8 cellular contexts compared by ENCODE assay signal in the genomic region with DNA sequence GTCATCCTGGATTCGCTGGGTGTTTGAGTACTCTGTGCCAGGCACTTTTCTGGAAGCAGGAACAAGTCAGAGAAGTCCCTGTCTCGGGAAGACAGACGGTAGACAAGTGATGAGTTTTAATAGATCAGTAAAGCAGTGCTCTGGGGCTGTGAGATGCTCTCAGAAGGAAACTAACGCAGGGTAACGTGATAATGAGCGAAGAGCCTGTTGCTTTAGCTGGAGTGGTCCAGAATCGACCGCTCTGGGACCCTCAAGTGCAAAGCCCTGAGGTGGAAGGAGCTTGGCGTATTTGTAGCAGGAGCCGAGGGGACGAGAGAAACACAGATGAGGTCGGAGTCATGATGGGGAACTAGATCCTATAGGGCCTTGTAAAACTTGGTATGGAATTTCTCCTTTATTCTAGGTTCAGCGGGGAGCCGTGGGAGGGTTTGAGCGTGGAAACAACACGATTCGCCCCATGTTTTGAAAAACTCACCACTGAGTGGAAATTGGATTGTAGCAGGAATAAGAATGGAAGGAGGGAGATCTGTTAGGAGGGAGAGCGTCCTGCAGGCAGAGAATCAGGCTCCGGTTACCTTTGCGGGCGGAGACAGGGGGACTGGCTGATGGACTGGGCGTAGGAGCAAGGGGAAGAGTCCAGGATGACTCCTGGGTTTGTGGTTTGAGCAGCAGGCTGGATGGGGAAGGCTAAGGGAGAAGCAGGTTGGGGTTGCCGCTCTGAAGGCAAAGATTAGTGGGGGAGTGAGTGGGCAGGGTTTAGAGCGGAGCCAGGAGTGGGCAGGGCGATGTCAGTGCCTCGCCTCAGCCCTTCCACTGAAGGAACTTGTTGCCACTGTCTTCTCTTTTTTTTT. TPM values are rescaled to one million over a fixed set of nuclear protein-coding genes. Genes with fewer than 3 reads are reported as not detected.
A peak's percentile ranks its signal among the peaks of the same experiment; 100 is the strongest.
DNase-seq lines count a peak whose midpoint lies in the region; ATAC-seq, FAIRE-seq and TF ChIP-seq lines count a peak whose summit lies in the region.

No MANE protein-coding gene starts in this region.

- CTCF ChIA-PET in HepG2 (lab: Yijun Ruan, JAX; ENCODE audit: low intra/inter-chr PET ratio, low total read pairs), result no interaction called here

- peak overlapping the region; percentile 87 for H3K27ac ChIP-seq in HepG2 (ENCODE audit: extremely low read length, insufficient read depth, low read length)
- H3K27ac ChIP-seq in tibial artery, result peak overlapping the region; percentile 87 to 88

- H3K9ac ChIP-seq in HepG2 (ENCODE audit: insufficient read depth, low read depth, low read length), result peak overlapping the region; percentile 77

- H3K9me3 ChIP-seq in HepG2 (ENCODE audit: low read length), result no peaks in the 10 kb centered on the region
- H3K9me3 ChIP-seq in tibial artery, result no peaks in the 10 kb centered on the region

- 0 out of 4 replicates have a peak, but pooled peaks of 1 of the 2 experiments have one; percentile 4 for TF ChIP-seq POLR2A in HepG2 (IDR thresholded peaks at IDR 0.05; ENCODE audit: insufficient read depth in 1 of 2, low read depth in 2 of 2, low read length in 2 of 2)

- H3K36me3 ChIP-seq in HepG2 (replicated peaks in 1 of 2; ENCODE audit: control insufficient read depth in 1 of 2, insufficient read depth in 2 of 2, low read length in 2 of 2) (peaks cover 9 to 22% of the 10 kb centered on the region in 2 experiments), tibial artery (peaks cover 26 to 30% (median 28%) of the 10 kb centered on the region in 3 donors)

- POLR2A ChIA-PET in HepG2 (lab: Yijun Ruan, JAX), result interaction anchor here (0.5 to 1.7 kb wide), 11 partner anchors 9 to 420 kb away, joined by 3 to 12 read pairs (median 4); a partner anchor contains a TSS

- peak overlapping the region; percentile 97 for H3K4me3 ChIP-seq in Jurkat, Clone E6-1 (ENCODE audit: low read length)
- H3K4me3 ChIP-seq in HepG2 (replicated peaks in 1 of 3; ENCODE audit: insufficient read depth in 1 of 3, low read depth in 2 of 3, low read length in 3 of 3), result peak overlapping the region; percentile 70 to 78 (median 72)
- H3K4me3 ChIP-seq in tibial artery, result peak overlapping the region; percentile 63 to 92

- 12% methylated on average over 26 of the region's 26 CpGs for WGBS in HepG2 (ENCODE audit: low lambda C conversion rate)

- no peak overlapping the region for H2AFZ ChIP-seq in HepG2 (ENCODE audit: low read length)

- in situ Hi-C loops in HepG2 (cut with HindIII; ENCODE audit: extremely low pct_ligation_motif_present, low pct_unique_long_range_greater_than_20kb), result no loop called here

- H4K20me1 ChIP-seq in HepG2 (ENCODE audit: insufficient read depth, low read length), result no peaks in the 10 kb centered on the region

- H3K79me2 ChIP-seq in HepG2 (ENCODE audit: insufficient read depth, low read length), result peaks cover 29% of the 10 kb centered on the region

- H3K4me2 ChIP-seq in HepG2 (ENCODE audit: low read depth, low read length), result peak overlapping the region; percentile 97

- TF ChIP-seq CTCF in HepG2 (CRISPR knock-in tag; IDR thresholded peaks at IDR 0.05) (no peak), tibial artery (IDR thresholded peaks at IDR 0.05) (no peak)

- BruUV-seq in HepG2 (replicated peaks; lab: Mats Ljungman, UMichigan), result TSS peak; percentile 54

- intact Hi-C loops in HepG2 (cut with micrococcal nuclease; ENCODE audit: unreplicated experiment) (no loop called here), tibial artery (cut with DNase I; ENCODE audit: low total_unique reads) (no loop called here)

- DNase-seq in Daoy (ENCODE audit: low read depth) (peak; percentile 47), amniotic stem cell (lab: John Stamatoyannopoulos, UW) (peak; percentile 15), HepG2 (ENCODE audit: low spot score) (no peak), tibial artery (no peak), DMS53 (lab: John Stamatoyannopoulos, UW) (no peak), GM19240 (ENCODE audit: insufficient read length, low spot score) (no peak)
- DNase-seq in Jurkat, Clone E6-1 (ENCODE audit: low read depth, low spot score), result no peak

- TF ChIP-seq RAD21 in HepG2 (CRISPR knock-in tag; IDR thresholded peaks at IDR 0.05), result no peak

- TF ChIP-seq EP300 in HepG2 (IDR thresholded peaks at IDR 0.05; ENCODE audit: low read depth in 2 of 2, low read length in 2 of 2), result no peak
- no peak for TF ChIP-seq EP300 in HepG2 (CRISPR knock-in tag; IDR thresholded peaks at IDR 0.05; ENCODE audit: borderline replicate concordance)

- H3K4me1 ChIP-seq in HepG2 (ENCODE audit: insufficient read depth, low read length), result peaks cover 22% of the 10 kb centered on the region
- H3K4me1 ChIP-seq in tibial artery, result peaks cover 0 to 21% (median 19%) of the 10 kb centered on the region in 4 donors

- H3K27me3 ChIP-seq in HepG2 (ENCODE audit: control insufficient read depth in 1 of 2, insufficient read depth in 2 of 2, low read length in 2 of 2), result no peaks in the 10 kb centered on the region
- no peaks in the 10 kb centered on the region for H3K27me3 ChIP-seq in tibial artery

- ATAC-seq in HepG2, result peak; percentile 4
- no peak for ATAC-seq in HG03439 (IDR thresholded peaks at IDR 0.05; ENCODE audit: unreplicated experiment)

- FAIRE-seq in HepG2 (lab: Jason Lieb, UNC), result no peak

RNA-seq across cellular contexts. Expression of a gene that starts 0.8 kb away (rescaled TPM):
- 84.5 and 99.5 TPM in 2 replicates for total RNA-seq in Daoy (2014; rRNA removed; shearing (Covaris generic))
- polyA plus RNA-seq in Jurkat, Clone E6-1 (2012; ENCODE audit: insufficient read depth, insufficient read length), result 140 TPM
- total RNA-seq in HepG2 (2016; rRNA removed; fragmentation: Illumina TruSeq; extraction: Trizol), result 39.5 and 54.0 TPM in 2 replicates
- total RNA-seq in HepG2 (2016; cell fraction: cytosol; rRNA removed; fragmentation: Illumina TruSeq; extraction: Trizol; ENCODE audit: low read depth), result 15.4 and 20.6 TPM in 2 replicates
- total RNA-seq in HepG2 (2016; cell fraction: insoluble cytoplasmic fraction; rRNA removed; fragmentation: Illumina TruSeq; extraction: Trizol), result 36.3 and 68.3 TPM in 2 replicates
- 13.4 and 21.6 TPM in 2 replicates for total RNA-seq in HepG2 (2016; cell fraction: membrane; rRNA removed; fragmentation: Illumina TruSeq; extraction: Trizol)
- total RNA-seq in HepG2 (2016; cell fraction: nucleus; rRNA removed; fragmentation: Illumina TruSeq; extraction: Trizol), result 45.6 and 51.7 TPM in 2 replicates
- 17.4 and 18.6 TPM in 2 replicates for polyA plus RNA-seq in HepG2 (2011; rRNA removed)
- 8.8 and 21.4 TPM in 2 replicates for polyA plus RNA-seq in HepG2 (2011; cell fraction: cytosol; rRNA removed)
- polyA plus RNA-seq in HepG2 (2011; cell fraction: nucleus; rRNA removed), result 130 and 225 TPM in 2 replicates
- polyA plus RNA-seq in HepG2 (2012), result 15.4 and 19.9 TPM in 2 replicates
- 6.4 and 7.1 TPM in 2 replicates for polyA plus RNA-seq in HepG2 (2016; cell fraction: cytosol; fragmentation: Illumina TruSeq; extraction: Trizol; ENCODE audit: low read depth)
- polyA plus RNA-seq in HepG2 (2016; cell fraction: insoluble cytoplasmic fraction; fragmentation: Illumina TruSeq; extraction: Trizol; ENCODE audit: low read depth), result 26.1 and 31.2 TPM in 2 replicates
- polyA plus RNA-seq in HepG2 (2016; cell fraction: membrane; fragmentation: Illumina TruSeq; extraction: Trizol; ENCODE audit: low read depth), result 9.7 and 12.0 TPM in 2 replicates
- 109 and 111 TPM in 2 replicates for polyA plus RNA-seq in HepG2 (2016; cell fraction: nucleus; fragmentation: Illumina TruSeq; extraction: Trizol; ENCODE audit: insufficient read depth, low read depth)
- polyA minus RNA-seq in HepG2 (2011; rRNA and poly(A)+ RNA removed; ENCODE audit: low replicate concordance), result 74.3 and 134 TPM in 2 replicates
- 24.6 and 41.4 TPM in 2 replicates for polyA minus RNA-seq in HepG2 (2011; cell fraction: cytosol; rRNA and poly(A)+ RNA removed)
- 12.1 and 19.6 TPM in 2 replicates for polyA minus RNA-seq in HepG2 (2011; cell fraction: nucleus; rRNA and poly(A)+ RNA removed)

RNA-seq across cellular contexts. Expression of a gene that starts 8.7 kb away (rescaled TPM):
- 61.1 and 77.3 TPM in 2 replicates for total RNA-seq in Daoy (2014; rRNA removed; shearing (Covaris generic))
- polyA plus RNA-seq in Jurkat, Clone E6-1 (2012; ENCODE audit: insufficient read depth, insufficient read length), result 23.3 TPM
- 11.7 and 13.5 TPM in 2 replicates for total RNA-seq in HepG2 (2016; rRNA removed; fragmentation: Illumina TruSeq; extraction: Trizol)
- 1.7 and 2.8 TPM in 2 replicates for total RNA-seq in HepG2 (2016; cell fraction: cytosol; rRNA removed; fragmentation: Illumina TruSeq; extraction: Trizol; ENCODE audit: low read depth)
- 11.7 and 13.1 TPM in 2 replicates for total RNA-seq in HepG2 (2016; cell fraction: insoluble cytoplasmic fraction; rRNA removed; fragmentation: Illumina TruSeq; extraction: Trizol)
- total RNA-seq in HepG2 (2016; cell fraction: membrane; rRNA removed; fragmentation: Illumina TruSeq; extraction: Trizol), result 5.8 and 8.2 TPM in 2 replicates
- 7.5 and 8.1 TPM in 2 replicates for total RNA-seq in HepG2 (2016; cell fraction: nucleus; rRNA removed; fragmentation: Illumina TruSeq; extraction: Trizol)
- polyA plus RNA-seq in HepG2 (2011; rRNA removed), result 10.3 and 15.9 TPM in 2 replicates
- 10.6 and 16.6 TPM in 2 replicates for polyA plus RNA-seq in HepG2 (2011; cell fraction: cytosol; rRNA removed)
- 35.4 and 44.9 TPM in 2 replicates for polyA plus RNA-seq in HepG2 (2011; cell fraction: nucleus; rRNA removed)
- polyA plus RNA-seq in HepG2 (2012), result 8.7 and 11.8 TPM in 2 replicates
- polyA plus RNA-seq in HepG2 (2016; cell fraction: cytosol; fragmentation: Illumina TruSeq; extraction: Trizol; ENCODE audit: low read depth), result 1.6 and 2.2 TPM in 2 replicates
- 12.2 and 13.2 TPM in 2 replicates for polyA plus RNA-seq in HepG2 (2016; cell fraction: insoluble cytoplasmic fraction; fragmentation: Illumina TruSeq; extraction: Trizol; ENCODE audit: low read depth)
- 4.7 and 5.2 TPM in 2 replicates for polyA plus RNA-seq in HepG2 (2016; cell fraction: membrane; fragmentation: Illumina TruSeq; extraction: Trizol; ENCODE audit: low read depth)
- polyA plus RNA-seq in HepG2 (2016; cell fraction: nucleus; fragmentation: Illumina TruSeq; extraction: Trizol; ENCODE audit: insufficient read depth, low read depth), result 17.3 and 19.8 TPM in 2 replicates
- polyA minus RNA-seq in HepG2 (2011; rRNA and poly(A)+ RNA removed; ENCODE audit: low replicate concordance), result 20.5 and 64.7 TPM in 2 replicates
- 7.3 and 8.6 TPM in 2 replicates for polyA minus RNA-seq in HepG2 (2011; cell fraction: cytosol; rRNA and poly(A)+ RNA removed)
- polyA minus RNA-seq in HepG2 (2011; cell fraction: nucleus; rRNA and poly(A)+ RNA removed), result 14.4 and 16.1 TPM in 2 replicates

RNA-seq across cellular contexts. Expression of a gene that starts 19.5 kb away (rescaled TPM):
- total RNA-seq in Daoy (2014; rRNA removed; shearing (Covaris generic)), result not detected in 2 replicates
- polyA plus RNA-seq in Jurkat, Clone E6-1 (2012; ENCODE audit: insufficient read depth, insufficient read length), result 1.6 TPM
- not detected in 2 replicates for total RNA-seq in HepG2 (2016; rRNA removed; fragmentation: Illumina TruSeq; extraction: Trizol)
- total RNA-seq in HepG2 (2016; cell fraction: cytosol; rRNA removed; fragmentation: Illumina TruSeq; extraction: Trizol; ENCODE audit: low read depth), result not detected in 2 replicates
- total RNA-seq in HepG2 (2016; cell fraction: insoluble cytoplasmic fraction; rRNA removed; fragmentation: Illumina TruSeq; extraction: Trizol), result not detected in 2 replicates
- total RNA-seq in HepG2 (2016; cell fraction: membrane; rRNA removed; fragmentation: Illumina TruSeq; extraction: Trizol), result not detected in 2 replicates
- not detected in 2 replicates for total RNA-seq in HepG2 (2016; cell fraction: nucleus; rRNA removed; fragmentation: Illumina TruSeq; extraction: Trizol)
- polyA plus RNA-seq in HepG2 (2011; rRNA removed), result not detected in 2 replicates
- polyA plus RNA-seq in HepG2 (2011; cell fraction: cytosol; rRNA removed), result not detected in 2 replicates
- 0.10 and 0.14 TPM in 2 replicates for polyA plus RNA-seq in HepG2 (2011; cell fraction: nucleus; rRNA removed)
- 0.05 and 0.16 TPM in 2 replicates for polyA plus RNA-seq in HepG2 (2012)
- polyA plus RNA-seq in HepG2 (2016; cell fraction: cytosol; fragmentation: Illumina TruSeq; extraction: Trizol; ENCODE audit: low read depth), result not detected in 2 replicates
- polyA plus RNA-seq in HepG2 (2016; cell fraction: insoluble cytoplasmic fraction; fragmentation: Illumina TruSeq; extraction: Trizol; ENCODE audit: low read depth), result not detected in 2 replicates
- polyA plus RNA-seq in HepG2 (2016; cell fraction: membrane; fragmentation: Illumina TruSeq; extraction: Trizol; ENCODE audit: low read depth), result not detected in 2 replicates
- not detected in 2 replicates for polyA plus RNA-seq in HepG2 (2016; cell fraction: nucleus; fragmentation: Illumina TruSeq; extraction: Trizol; ENCODE audit: insufficient read depth, low read depth)
- polyA minus RNA-seq in HepG2 (2011; rRNA and poly(A)+ RNA removed; ENCODE audit: low replicate concordance), result not detected in 2 replicates
- not detected in 2 replicates for polyA minus RNA-seq in HepG2 (2011; cell fraction: cytosol; rRNA and poly(A)+ RNA removed)
- not detected in 2 replicates for polyA minus RNA-seq in HepG2 (2011; cell fraction: nucleus; rRNA and poly(A)+ RNA removed)

RNA-seq across cellular contexts. Expression of a gene that starts 33.8 kb away (rescaled TPM):
- total RNA-seq in Daoy (2014; rRNA removed; shearing (Covaris generic)), result not detected in 2 replicates
- 2.4 TPM for polyA plus RNA-seq in Jurkat, Clone E6-1 (2012; ENCODE audit: insufficient read depth, insufficient read length)
- total RNA-seq in HepG2 (2016; rRNA removed; fragmentation: Illumina TruSeq; extraction: Trizol), result 0.04 TPM in 1 of 2 replicates, not detected in the other
- total RNA-seq in HepG2 (2016; cell fraction: cytosol; rRNA removed; fragmentation: Illumina TruSeq; extraction: Trizol; ENCODE audit: low read depth), result not detected in 2 replicates
- total RNA-seq in HepG2 (2016; cell fraction: insoluble cytoplasmic fraction; rRNA removed; fragmentation: Illumina TruSeq; extraction: Trizol), result 0.13 and 0.15 TPM in 2 replicates
- total RNA-seq in HepG2 (2016; cell fraction: membrane; rRNA removed; fragmentation: Illumina TruSeq; extraction: Trizol), result not detected in 2 replicates
- not detected in 2 replicates for total RNA-seq in HepG2 (2016; cell fraction: nucleus; rRNA removed; fragmentation: Illumina TruSeq; extraction: Trizol)
- polyA plus RNA-seq in HepG2 (2011; rRNA removed), result 0.04 TPM in 1 of 2 replicates, not detected in the other
- polyA plus RNA-seq in HepG2 (2011; cell fraction: cytosol; rRNA removed), result not detected in 2 replicates
- polyA plus RNA-seq in HepG2 (2011; cell fraction: nucleus; rRNA removed), result 0.21 TPM in 1 of 2 replicates, not detected in the other
- polyA plus RNA-seq in HepG2 (2012), result not detected in 2 replicates
- 0.10 TPM in 1 of 2 replicates, not detected in the other for polyA plus RNA-seq in HepG2 (2016; cell fraction: cytosol; fragmentation: Illumina TruSeq; extraction: Trizol; ENCODE audit: low read depth)
- polyA plus RNA-seq in HepG2 (2016; cell fraction: insoluble cytoplasmic fraction; fragmentation: Illumina TruSeq; extraction: Trizol; ENCODE audit: low read depth), result not detected in 2 replicates
- 0.07 TPM in 1 of 2 replicates, not detected in the other for polyA plus RNA-seq in HepG2 (2016; cell fraction: membrane; fragmentation: Illumina TruSeq; extraction: Trizol; ENCODE audit: low read depth)
- polyA plus RNA-seq in HepG2 (2016; cell fraction: nucleus; fragmentation: Illumina TruSeq; extraction: Trizol; ENCODE audit: insufficient read depth, low read depth), result 0.53 TPM in 1 of 2 replicates, not detected in the other
- 0.51 TPM in 1 of 2 replicates, not detected in the other for polyA minus RNA-seq in HepG2 (2011; rRNA and poly(A)+ RNA removed; ENCODE audit: low replicate concordance)
- polyA minus RNA-seq in HepG2 (2011; cell fraction: cytosol; rRNA and poly(A)+ RNA removed), result not detected in 2 replicates
- polyA minus RNA-seq in HepG2 (2011; cell fraction: nucleus; rRNA and poly(A)+ RNA removed), result not detected in 2 replicates

RNA-seq across cellular contexts. Expression of a gene that starts 47.8 kb away (rescaled TPM):
- not detected in 2 replicates for total RNA-seq in Daoy (2014; rRNA removed; shearing (Covaris generic))
- not detected for polyA plus RNA-seq in Jurkat, Clone E6-1 (2012; ENCODE audit: insufficient read depth, insufficient read length)
- 0.67 TPM in 1 of 2 replicates, not detected in the other for total RNA-seq in HepG2 (2016; rRNA removed; fragmentation: Illumina TruSeq; extraction: Trizol)
- not detected in 2 replicates for total RNA-seq in HepG2 (2016; cell fraction: cytosol; rRNA removed; fragmentation: Illumina TruSeq; extraction: Trizol; ENCODE audit: low read depth)
- total RNA-seq in HepG2 (2016; cell fraction: insoluble cytoplasmic fraction; rRNA removed; fragmentation: Illumina TruSeq; extraction: Trizol), result not detected in 2 replicates
- total RNA-seq in HepG2 (2016; cell fraction: membrane; rRNA removed; fragmentation: Illumina TruSeq; extraction: Trizol), result not detected in 2 replicates
- not detected in 2 replicates for total RNA-seq in HepG2 (2016; cell fraction: nucleus; rRNA removed; fragmentation: Illumina TruSeq; extraction: Trizol)
- 0.01 TPM in 1 of 2 replicates, not detected in the other for polyA plus RNA-seq in HepG2 (2011; rRNA removed)
- polyA plus RNA-seq in HepG2 (2011; cell fraction: cytosol; rRNA removed), result 0.01 and 0.03 TPM in 2 replicates
- 0.05 and 0.24 TPM in 2 replicates for polyA plus RNA-seq in HepG2 (2011; cell fraction: nucleus; rRNA removed)
- polyA plus RNA-seq in HepG2 (2012), result not detected in 2 replicates
- not detected in 2 replicates for polyA plus RNA-seq in HepG2 (2016; cell fraction: cytosol; fragmentation: Illumina TruSeq; extraction: Trizol; ENCODE audit: low read depth)
- not detected in 2 replicates for polyA plus RNA-seq in HepG2 (2016; cell fraction: insoluble cytoplasmic fraction; fragmentation: Illumina TruSeq; extraction: Trizol; ENCODE audit: low read depth)
- not detected in 2 replicates for polyA plus RNA-seq in HepG2 (2016; cell fraction: membrane; fragmentation: Illumina TruSeq; extraction: Trizol; ENCODE audit: low read depth)
- polyA plus RNA-seq in HepG2 (2016; cell fraction: nucleus; fragmentation: Illumina TruSeq; extraction: Trizol; ENCODE audit: insufficient read depth, low read depth), result not detected in 2 replicates
- not detected in 2 replicates for polyA minus RNA-seq in HepG2 (2011; rRNA and poly(A)+ RNA removed; ENCODE audit: low replicate concordance)
- polyA minus RNA-seq in HepG2 (2011; cell fraction: cytosol; rRNA and poly(A)+ RNA removed), result not detected in 2 replicates
- polyA minus RNA-seq in HepG2 (2011; cell fraction: nucleus; rRNA and poly(A)+ RNA removed), result not detected in 2 replicates

Comparison
In these comparisons a context has a peak if more than half of its experiments do, and no peak if none do; other contexts are left out.
1. DNase-seq: peak in Daoy (single experiment) and amniotic stem cell (single experiment); none in Jurkat, Clone E6-1 (single experiment), HepG2 (single experiment), tibial artery (0 of 2), DMS53 (single experiment) and GM19240 (single experiment).
2. Peak in every context shown above with its lines, with median percentiles within 50 percentile points of each other: H3K4me3 ChIP-seq.